25 cellular contexts compared by ENCODE assay signal in genomic region chr7:150381785-150382122, GRCh38. TPM values are rescaled to one million over a fixed set of nuclear protein-coding genes. Genes with fewer than 3 reads are reported as not detected.
DNase-seq lines count a peak whose midpoint lies in the region; ATAC-seq and TF ChIP-seq lines count a peak whose summit lies in the region.
"Had no signal": no experiment of that assay in that cellular context is flagged by ENCODE, and none has a peak within 500 bp of the region (broad histone marks: within the 10 kb centered on the region; RNA-seq: fewer than 3 reads in every experiment).

No MANE protein-coding gene starts in this region.

- no peak overlapping the region for H3K4me2 ChIP-seq in neural cell (ENCODE audit: low read length)
- H3K4me2 ChIP-seq: A549 had no signal

- H3K4me1 Mint-ChIP-seq in MCF 10A (ENCODE audit: insufficient read depth, unreplicated experiment) = peaks cover 21% of the 10 kb centered on the region

- intact Hi-C loops in breast epithelium (cut with DNase I; ENCODE audit: low total_unique reads) (no loop called here), MCF 10A (cut with micrococcal nuclease) (no loop called here), upper lobe of right lung (cut with DNase I) (no loop called here), body of pancreas (cut with DNase I) (no loop called here)

- H3K79me2 ChIP-seq in neural cell (replicated peaks; ENCODE audit: insufficient read depth, low read length) = peaks cover 62% of the 10 kb centered on the region

- H3K9me3 ChIP-seq in breast epithelium (no peaks in the 10 kb centered on the region), neural cell (ENCODE audit: low read length) (no peaks in the 10 kb centered on the region), upper lobe of right lung (no peaks in the 10 kb centered on the region), body of pancreas (no peaks in the 10 kb centered on the region)
- H3K9me3 ChIP-seq: A549, MG63, psoas muscle, stomach, uterus had no signal

- H3K9me3 Mint-ChIP-seq in MCF 10A (ENCODE audit: unreplicated experiment) = no peaks in the 10 kb centered on the region
- H3K9me3 Mint-ChIP-seq: activated CD4-positive, alpha-beta T cell treated with anti-CD3 and anti-CD28 coated beads, Interleukin-2, amount 10 ng/mL, durations not matched to agents 24 days and 14 days; nephron progenitor cell had no signal

- no peaks in the 10 kb centered on the region for H3K27me3 Mint-ChIP-seq in MCF 10A (ENCODE audit: insufficient read depth, unreplicated experiment)
- H3K27me3 Mint-ChIP-seq: activated CD4-positive, alpha-beta T cell treated with anti-CD3 and anti-CD28 coated beads, Interleukin-2, amount 10 ng/mL, durations not matched to agents 24 days and 14 days had no signal

- no peaks in the 10 kb centered on the region for H3K9me2 ChIP-seq in neural cell (ENCODE audit: insufficient read depth, low read length)

- no peak for TF ChIP-seq CTCF in breast epithelium (IDR thresholded peaks at IDR 0.05)
- no peak for TF ChIP-seq CTCF in MCF 10A (IDR thresholded peaks at IDR 0.05; ENCODE audit: unreplicated experiment)
- no peak for TF ChIP-seq CTCF in neural cell (IDR thresholded peaks at IDR 0.05; ENCODE audit: poor library complexity, severe bottlenecking)
- no peak for TF ChIP-seq CTCF in upper lobe of right lung (IDR thresholded peaks at IDR 0.05)
- TF ChIP-seq CTCF in body of pancreas (IDR thresholded peaks at IDR 0.05) = no peak

- H3K36me3 ChIP-seq in breast epithelium = no peaks in the 10 kb centered on the region
- no peaks in the 10 kb centered on the region for H3K36me3 ChIP-seq in neural cell (ENCODE audit: insufficient read depth, low read length)
- H3K36me3 ChIP-seq in upper lobe of right lung = no peaks in the 10 kb centered on the region
- H3K36me3 ChIP-seq in body of pancreas (replicated peaks in 1 of 2; ENCODE audit: insufficient read depth in 1 of 2, low read depth in 2 of 2) = no peaks in the 10 kb centered on the region
- H3K36me3 ChIP-seq: MG63, uterus had no signal

- no peak overlapping the region for H3K27ac Mint-ChIP-seq in MCF 10A (ENCODE audit: low read depth, unreplicated experiment)
- H3K27ac Mint-ChIP-seq: activated CD4-positive, alpha-beta T cell treated with anti-CD3 and anti-CD28 coated beads, Interleukin-2, amount 10 ng/mL, durations not matched to agents 24 days and 14 days; activated naive CD4-positive, alpha-beta T cell treated with anti-CD3 and anti-CD28 coated beads for 36 hours had no signal

- ATAC-seq in upper lobe of right lung (no peak), body of pancreas (no peak), HG03457 (IDR thresholded peaks at IDR 0.05; ENCODE audit: unreplicated experiment) (no peak), HG03378 (IDR thresholded peaks at IDR 0.05; ENCODE audit: unreplicated experiment) (no peak)
- ATAC-seq: A549, psoas muscle, Right ventricle myocardium inferior had no signal

- H3K4me3 ChIP-seq in breast epithelium (peak overlapping the region in 2 of 3 donors; percentile 29 to 32), neural cell (ENCODE audit: low read length) (peak overlapping the region; percentile 54), upper lobe of right lung (no peak overlapping the region), body of pancreas (no peak overlapping the region)
- H3K4me3 ChIP-seq: A549, MG63, psoas muscle, stomach, uterus had no signal

- no peak overlapping the region for H3K9ac ChIP-seq in neural cell (ENCODE audit: low read length)

- no peaks in the 10 kb centered on the region for H4K20me1 ChIP-seq in neural cell (ENCODE audit: insufficient read depth)

- H2AFZ ChIP-seq in neural cell (ENCODE audit: low read depth, low read length) = no peak overlapping the region

- H3K4me1 ChIP-seq in breast epithelium = peaks cover 0 to 11% of the 10 kb centered on the region in 2 donors
- H3K4me1 ChIP-seq in upper lobe of right lung = peaks cover 26% of the 10 kb centered on the region
- H3K4me1 ChIP-seq in body of pancreas = peaks cover 46% of the 10 kb centered on the region
- H3K4me1 ChIP-seq: uterus had no signal

- H3K36me3 Mint-ChIP-seq in MCF 10A (ENCODE audit: insufficient read depth, unreplicated experiment) = no peaks in the 10 kb centered on the region

- H3K27ac ChIP-seq in breast epithelium = peak overlapping the region in 1 of 2 donors; percentile 58
- peak overlapping the region; percentile 99 for H3K27ac ChIP-seq in caudate nucleus (ENCODE audit: low read depth, low read length)
- no peak overlapping the region for H3K27ac ChIP-seq in neural cell (ENCODE audit: low read length)
- H3K27ac ChIP-seq in upper lobe of right lung = no peak overlapping the region
- H3K27ac ChIP-seq in body of pancreas = no peak overlapping the region
- H3K27ac ChIP-seq: A549, HL-60, psoas muscle, uterus had no signal

- CTCF ChIA-PET in MCF 10A (lab: Yijun Ruan, JAX) = no interaction called here

- 100% methylated on average over 1 of the region's 1 CpG for WGBS in body of pancreas, 2 donors

- H3K4me3 Mint-ChIP-seq in MCF 10A (ENCODE audit: unreplicated experiment) = no peak overlapping the region
- H3K4me3 Mint-ChIP-seq: activated CD4-positive, alpha-beta T cell treated with anti-CD3 and anti-CD28 coated beads, Interleukin-2, amount 10 ng/mL, durations not matched to agents 24 days and 14 days; activated naive CD4-positive, alpha-beta T cell treated with anti-CD3 and anti-CD28 coated beads for 36 hours had no signal

- no peak for DNase-seq in breast epithelium (ENCODE audit: low spot score in 2 of 2)
- no peak for DNase-seq in MCF 10A (ENCODE audit: unreplicated experiment)
- DNase-seq in caudate nucleus (lab: John Stamatoyannopoulos, UW) = no peak
- DNase-seq in upper lobe of right lung = peak; percentile 57
- DNase-seq in body of pancreas = no peak
- DNase-seq: activated CD4-positive, alpha-beta T cell treated with anti-CD3 and anti-CD28 coated beads, Interleukin-2, amount 10 ng/mL, durations not matched to agents 24 days and 14 days; activated CD8-positive, alpha-beta memory T cell treated with anti-CD3 and anti-CD28 coated beads, Interleukin-2, amount 50 U/mL, for 48 hours; activated naive CD4-positive, alpha-beta T cell treated with anti-CD3 and anti-CD28 coated beads for 36 hours; IMR-90; MG63; NCI-H1436; NCI-H524; nephron progenitor cell; psoas muscle; small intestine; stimulated activated CD4-positive, alpha-beta T cell treated with anti-CD3 and anti-CD28 coated beads, Interleukin-2, amount 100 ng/mL, for 48 hours; stomach; uterus had no signal

- H3F3A ChIP-seq in neural cell (ENCODE audit: insufficient read depth, low read length, poor library complexity, severe bottlenecking) = peaks cover 4% of the 10 kb centered on the region

- POLR2A ChIA-PET in MCF 10A (lab: Yijun Ruan, JAX) = no interaction called here

- TF ChIP-seq RAD21 in neural cell (conservative IDR thresholded peaks at IDR 0.05) = no peak

- no peak for TF ChIP-seq POLR2A in breast epithelium (IDR thresholded peaks at IDR 0.05)
- TF ChIP-seq POLR2A in body of pancreas (IDR thresholded peaks at IDR 0.05) = no peak

- H3K27me3 ChIP-seq in breast epithelium (no peaks in the 10 kb centered on the region), neural cell (ENCODE audit: insufficient read depth, low read depth, low read length) (no peaks in the 10 kb centered on the region), upper lobe of right lung (no peaks in the 10 kb centered on the region), body of pancreas (no peaks in the 10 kb centered on the region)
- H3K27me3 ChIP-seq: MG63, stomach, uterus had no signal

- TF ChIP-seq EP300 in neural cell (conservative IDR thresholded peaks at IDR 0.05; ENCODE audit: poor library complexity, severe bottlenecking) = no peak

- no TSS peak for BruUV-seq in MCF 10A (replicated peaks; lab: Mats Ljungman, UMichigan)

TF ChIP-seq in neural cell, 6 proteins besides CTCF, POLR2A, EP300 and RAD21 (continues in another document):
- TF ChIP-seq SMC3 (conservative IDR thresholded peaks at IDR 0.05; ENCODE audit: poor library complexity) = no peak

RNA-seq across cellular contexts. Expression of gene ZNF775, which starts 2.6 kb away (rescaled TPM):
- total RNA-seq in breast epithelium = 1 to 10 TPM; 1.9 to 5.7 (median 4.6) TPM
- total RNA-seq in MCF 10A (2022) = 1.7 and 2.0 TPM in 2 replicates
- 16.8 and 24.9 TPM in 2 replicates for polyA plus RNA-seq in neural cell
- 22.9 and 28.5 TPM in 2 replicates for polyA minus RNA-seq in neural cell
- 4.4 TPM for total RNA-seq in upper lobe of right lung
- total RNA-seq in body of pancreas = 10 to 100 TPM in 1 of 2 donors, 1 to 10 TPM in 1; 6.0 to 10.2 TPM

RNA-seq across cellular contexts. Expression of gene REPIN1, which starts 13.1 kb away (rescaled TPM):
- total RNA-seq in breast epithelium (10 to 100 TPM; 43.7 to 70.8 (median 68.2) TPM), MCF 10A (2022) (80.8 and 83.0 TPM in 2 replicates), upper lobe of right lung (93.7 TPM), body of pancreas (100 to 1,000 TPM in 1 of 2 donors, 10 to 100 TPM in 1; 77.0 to 117 TPM)
- polyA plus RNA-seq in neural cell = 95.5 and 127 TPM in 2 replicates
- 69.5 and 85.0 TPM in 2 replicates for polyA minus RNA-seq in neural cell

RNA-seq across cellular contexts. Expression of gene RARRES2, which starts 40.3 kb away (rescaled TPM):
- total RNA-seq in breast epithelium (100 to 1,000 TPM; 156 to 297 (median 267) TPM), MCF 10A (2022) (not detected in 2 replicates), upper lobe of right lung (259 TPM), body of pancreas (100 to 1,000 TPM; 245 to 400 TPM)
- 0.71 TPM in 1 of 2 replicates, not detected in the other for polyA plus RNA-seq in neural cell
- not detected in 2 replicates for polyA minus RNA-seq in neural cell
- total RNA-seq: activated CD4-positive, alpha-beta T cell treated with anti-CD3 and anti-CD28 coated beads, Interleukin-2, amount 10 ng/mL, durations not matched to agents 24 days and 14 days; activated naive CD4-positive, alpha-beta T cell treated with anti-CD3 and anti-CD28 coated beads for 36 hours; glomerular endothelial cell; IMR-90 had no signal
- polyA plus RNA-seq: A549 had no signal

RNA-seq across cellular contexts. Expression of gene ACTR3C, which starts 58.4 kb away (rescaled TPM):
- 10 to 100 TPM in 2 of 3 donors, 1 to 10 TPM in 1; 5.0 to 54.0 (median 30.2) TPM for total RNA-seq in breast epithelium
- total RNA-seq in MCF 10A (2022) = 3.5 and 3.6 TPM in 2 replicates
- not detected in 2 replicates for polyA plus RNA-seq in neural cell
- not detected in 2 replicates for polyA minus RNA-seq in neural cell
- total RNA-seq in upper lobe of right lung = 20.1 TPM
- total RNA-seq in body of pancreas = 10 to 100 TPM; 35.5 to 69.9 TPM
- total RNA-seq: IMR-90 had no signal
- polyA plus RNA-seq: IMR-90 had no signal

RNA-seq across cellular contexts. Expression of gene LRRC61, which starts 58.6 kb away (rescaled TPM):
- total RNA-seq in breast epithelium = 10 to 100 TPM in 2 of 3 donors, 1 to 10 TPM in 1; 8.0 to 23.4 (median 15.4) TPM
- 8.4 and 10.1 TPM in 2 replicates for total RNA-seq in MCF 10A (2022)
- polyA plus RNA-seq in neural cell = 1.2 and 5.0 TPM in 2 replicates
- polyA minus RNA-seq in neural cell = 2.2 and 2.9 TPM in 2 replicates
- total RNA-seq in upper lobe of right lung = 10.2 TPM
- total RNA-seq in body of pancreas = 10 to 100 TPM in 1 of 2 donors, 1 to 10 TPM in 1; 4.9 to 25.2 TPM
- total RNA-seq: IMR-90 had no signal

Comparison
In these comparisons a context has a peak if more than half of its experiments do, and no peak if none do; other contexts are left out.
1. RNA of gene RARRES2, which starts 40.3 kb away (total RNA-seq): 245 to 400 TPM in body of pancreas, 156 to 297 TPM in breast epithelium and 259 TPM in upper lobe of right lung (single experiment); not detected in MCF 10A; every median in the first group is over 100 times any median in the second.
2. H3K4me3 ChIP-seq: peak in breast epithelium (2 of 3) and neural cell (single experiment); none in upper lobe of right lung (single experiment) and body of pancreas (0 of 2).